In the genomic region with DNA sequence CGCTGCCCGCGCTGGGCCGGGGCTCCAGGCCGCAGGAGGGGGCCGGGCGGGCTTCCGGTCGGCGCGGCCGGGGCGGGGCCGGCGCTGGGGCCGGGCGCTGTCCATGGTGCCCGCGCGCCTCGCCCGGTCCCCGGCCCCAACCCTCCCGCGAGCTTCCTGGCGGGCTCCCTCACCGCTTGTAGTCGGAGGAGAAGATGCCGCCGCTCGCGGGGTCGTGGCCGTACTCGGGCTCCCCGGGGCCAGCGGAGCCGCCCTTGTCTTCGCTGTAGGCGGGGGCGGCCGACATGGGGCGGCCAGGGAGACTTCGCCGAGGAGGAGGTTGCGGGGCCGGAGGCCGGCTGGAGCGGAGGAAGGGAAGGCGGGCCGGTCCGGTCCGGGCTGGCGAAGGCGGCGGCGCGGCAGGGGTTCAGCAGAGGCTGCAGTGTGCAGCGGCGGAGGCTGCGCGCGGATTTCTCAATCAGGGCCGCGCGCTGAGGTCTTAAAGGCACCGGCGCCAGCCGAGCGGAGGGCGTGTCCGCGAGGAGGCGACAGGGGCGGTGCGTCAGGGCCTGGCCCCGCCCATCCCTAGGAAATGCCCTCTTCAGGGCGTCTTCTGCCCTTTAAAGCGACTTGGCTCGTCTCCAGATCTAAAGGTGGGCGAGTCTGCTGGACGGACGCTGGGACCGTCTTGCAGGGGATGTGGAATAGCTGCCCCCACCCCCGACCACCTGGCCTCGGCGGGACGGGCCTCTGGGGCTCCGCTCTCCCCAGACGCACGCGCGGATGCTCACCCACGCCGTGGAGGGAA, we compare ENCODE assay signal across 8 cellular contexts. TPM values are rescaled to one million over a fixed set of nuclear protein-coding genes. Genes with fewer than 3 reads are reported as not detected.
DNase-seq lines count a peak whose midpoint lies in the region; ATAC-seq and TF ChIP-seq lines count a peak whose summit lies in the region.

A gene with protein sequence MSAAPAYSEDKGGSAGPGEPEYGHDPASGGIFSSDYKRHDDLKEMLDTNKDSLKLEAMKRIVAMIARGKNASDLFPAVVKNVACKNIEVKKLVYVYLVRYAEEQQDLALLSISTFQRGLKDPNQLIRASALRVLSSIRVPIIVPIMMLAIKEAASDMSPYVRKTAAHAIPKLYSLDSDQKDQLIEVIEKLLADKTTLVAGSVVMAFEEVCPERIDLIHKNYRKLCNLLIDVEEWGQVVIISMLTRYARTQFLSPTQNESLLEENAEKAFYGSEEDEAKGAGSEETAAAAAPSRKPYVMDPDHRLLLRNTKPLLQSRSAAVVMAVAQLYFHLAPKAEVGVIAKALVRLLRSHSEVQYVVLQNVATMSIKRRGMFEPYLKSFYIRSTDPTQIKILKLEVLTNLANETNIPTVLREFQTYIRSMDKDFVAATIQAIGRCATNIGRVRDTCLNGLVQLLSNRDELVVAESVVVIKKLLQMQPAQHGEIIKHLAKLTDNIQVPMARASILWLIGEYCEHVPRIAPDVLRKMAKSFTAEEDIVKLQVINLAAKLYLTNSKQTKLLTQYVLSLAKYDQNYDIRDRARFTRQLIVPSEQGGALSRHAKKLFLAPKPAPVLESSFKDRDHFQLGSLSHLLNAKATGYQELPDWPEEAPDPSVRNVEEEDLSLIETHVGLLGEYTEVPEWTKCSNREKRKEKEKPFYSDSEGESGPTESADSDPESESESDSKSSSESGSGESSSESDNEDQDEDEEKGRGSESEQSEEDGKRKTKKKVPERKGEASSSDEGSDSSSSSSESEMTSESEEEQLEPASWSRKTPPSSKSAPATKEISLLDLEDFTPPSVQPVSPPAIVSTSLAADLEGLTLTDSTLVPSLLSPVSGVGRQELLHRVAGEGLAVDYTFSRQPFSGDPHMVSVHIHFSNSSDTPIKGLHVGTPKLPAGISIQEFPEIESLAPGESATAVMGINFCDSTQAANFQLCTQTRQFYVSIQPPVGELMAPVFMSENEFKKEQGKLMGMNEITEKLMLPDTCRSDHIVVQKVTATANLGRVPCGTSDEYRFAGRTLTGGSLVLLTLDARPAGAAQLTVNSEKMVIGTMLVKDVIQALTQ (minus strand): TSS at position 455 of the 787 bp plus-strand sequence. CDS start 169 bp downstream, at position 286.

- H3K4me3 Mint-ChIP-seq in T-helper 2 cell treated with Interferon-gamma antibody and Interleukin-4, amounts not matched to agents 5 μg/mL and 100 μg/mL, for 36 hours = peak within 1 kb of the TSS; percentile 45

- no peaks in the 10 kb centered on the region for H3K4me1 Mint-ChIP-seq in T-helper 2 cell treated with Interferon-gamma antibody and Interleukin-4, amounts not matched to agents 5 μg/mL and 100 μg/mL, for 36 hours (ENCODE audit: low read depth)

- intact Hi-C loops in vagina (cut with DNase I) = no loop called here

- TF ChIP-seq POLR2A in vagina (IDR thresholded peaks at IDR 0.05) = no peak

- H3K27ac ChIP-seq in vagina = no peak within 1 kb of the TSS

- peaks cover 11% of the 10 kb centered on the region for H3K4me1 ChIP-seq in vagina

- H3K4me3 ChIP-seq in GM12864 (ENCODE audit: low read depth, low read length) = peak within 1 kb of the TSS; percentile 65
- H3K4me3 ChIP-seq in vagina = peak within 1 kb of the TSS; percentile 61 to 66

- peak; percentile 82 for ATAC-seq in HG02763 (IDR thresholded peaks at IDR 0.05; ENCODE audit: unreplicated experiment)

- DNase-seq in GM12864 (ENCODE audit: low read depth) = peak; percentile 25
- peak; percentile 85 for DNase-seq in NCI-H1436 (lab: John Stamatoyannopoulos, UW)
- peak; percentile 66 for DNase-seq in T-helper 2 cell treated with Interferon-gamma antibody and Interleukin-4, amounts not matched to agents 5 μg/mL and 100 μg/mL, for 36 hours (ENCODE audit: low spot score)
- peak in 57 of 58 donors; percentile 11 to 86 (median 53) for DNase-seq in anterior cingulate cortex (lab: John Stamatoyannopoulos, UW)
- DNase-seq in hepatic stellate cell (ENCODE audit: low spot score) = peak; percentile 83
- DNase-seq in retina = peak; percentile 94
- DNase-seq in vagina (ENCODE audit: extremely low spot score in 2 of 2) = no peak

- H3K36me3 Mint-ChIP-seq in T-helper 2 cell treated with Interferon-gamma antibody and Interleukin-4, amounts not matched to agents 5 μg/mL and 100 μg/mL, for 36 hours (ENCODE audit: low read depth) = no peaks in the 10 kb centered on the region

- H3K27me3 ChIP-seq in vagina = no peaks in the 10 kb centered on the region

- H3K27me3 Mint-ChIP-seq in T-helper 2 cell treated with Interferon-gamma antibody and Interleukin-4, amounts not matched to agents 5 μg/mL and 100 μg/mL, for 36 hours (ENCODE audit: low read depth) = peaks cover 5% of the 10 kb centered on the region

- H3K27ac Mint-ChIP-seq in T-helper 2 cell treated with Interferon-gamma antibody and Interleukin-4, amounts not matched to agents 5 μg/mL and 100 μg/mL, for 36 hours = no peak within 1 kb of the TSS

- TF ChIP-seq CTCF in GM12864 (IDR thresholded peaks at IDR 0.05; ENCODE audit: low read depth, low read length, missing control alignments) (no peak), vagina (IDR thresholded peaks at IDR 0.05) (no peak)

- no peaks in the 10 kb centered on the region for H3K9me3 Mint-ChIP-seq in T-helper 2 cell treated with Interferon-gamma antibody and Interleukin-4, amounts not matched to agents 5 μg/mL and 100 μg/mL, for 36 hours

- H3K36me3 ChIP-seq in vagina = no peaks in the 10 kb centered on the region

- H3K9me3 ChIP-seq in vagina = no peaks in the 10 kb centered on the region

RNA-seq across cellular contexts. Expression of the gene that starts here (rescaled TPM):
- total RNA-seq in vagina = 3.7 TPM

Comparison
In these comparisons a context has a peak if more than half of its experiments do, and no peak if none do; other contexts are left out.
1. DNase-seq: peak in GM12864 (single experiment), NCI-H1436 (single experiment), T-helper 2 cell treated with Interferon-gamma antibody and Interleukin-4, amounts not matched to agents 5 μg/mL and 100 μg/mL, for 36 hours (single experiment), anterior cingulate cortex (57 of 58), hepatic stellate cell (single experiment) and retina (single experiment); none in vagina (0 of 2).